ENCODE assay signal across 20 cellular contexts in the genomic region with DNA sequence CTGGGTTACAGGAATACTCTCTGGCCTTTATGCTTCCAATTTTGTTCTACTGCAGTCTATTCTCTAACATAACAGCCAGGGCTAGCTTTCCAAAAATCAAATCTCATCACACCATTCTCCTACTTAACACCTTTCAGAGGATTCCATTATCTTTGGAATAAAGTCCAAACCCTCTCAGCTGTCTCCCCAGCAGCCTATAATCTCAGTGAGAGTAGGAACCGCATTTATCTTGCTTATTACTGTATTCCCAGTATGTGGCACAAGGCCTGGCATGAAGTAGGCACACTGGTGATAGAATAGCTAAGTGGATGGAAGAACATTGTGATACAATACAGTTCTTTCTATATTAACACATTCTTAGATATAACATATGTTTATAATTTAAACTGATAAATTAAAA. TPM values are rescaled to one million over a fixed set of nuclear protein-coding genes. Genes with fewer than 3 reads are reported as not detected.
A peak's percentile ranks its signal among the peaks of the same experiment; 100 is the strongest.
DNase-seq lines count a peak whose midpoint lies in the region; ATAC-seq and TF ChIP-seq lines count a peak whose summit lies in the region.
"Had no signal": no experiment of that assay in that cellular context is flagged by ENCODE, and none has a peak within 500 bp of the region (broad histone marks: within the 10 kb centered on the region; RNA-seq: fewer than 3 reads in every experiment).

No MANE protein-coding gene starts in this region.

- H3K4me1 Mint-ChIP-seq in activated T-helper 17 cell treated with anti-CD3 and anti-CD28 coated beads, Interleukin-2, amount 50 U/mL, for 72 hours, result no peaks in the 10 kb centered on the region
- no peaks in the 10 kb centered on the region for H3K4me1 Mint-ChIP-seq in stimulated activated memory B cell treated with anti-CD40 and anti-IgM and Interleukin-4, amounts not matched to agents 10 μg/mL and 1 μg/mL and 100 μg/mL, for 72 hours
- H3K4me1 Mint-ChIP-seq in CD8-positive, alpha-beta T cell (ENCODE audit: low read depth), result no peaks in the 10 kb centered on the region
- H3K4me1 Mint-ChIP-seq: IgD-negative memory B cell had no signal

- peaks cover 13% of the 10 kb centered on the region for H3K36me3 ChIP-seq in right atrium auricular region
- H3K36me3 ChIP-seq in CD8-positive, alpha-beta T cell (ENCODE audit: insufficient read depth, low read length), result peaks cover 19% of the 10 kb centered on the region
- H3K36me3 ChIP-seq in effector memory CD4-positive, alpha-beta T cell (ENCODE audit: control insufficient read depth, insufficient read depth, low read length), result peaks cover 10% of the 10 kb centered on the region
- H3K36me3 ChIP-seq: SJCRH30 had no signal

- intact Hi-C loops in dorsolateral prefrontal cortex (cut with DNase I), result no loop called here
- intact Hi-C loops in CD8-positive, alpha-beta T cell (cut with DNase I, micrococcal nuclease), result no loop called here

- H3K9me3 ChIP-seq in right atrium auricular region, result no peaks in the 10 kb centered on the region
- no peaks in the 10 kb centered on the region for H3K9me3 ChIP-seq in CD8-positive, alpha-beta T cell (ENCODE audit: low read length)
- no peaks in the 10 kb centered on the region for H3K9me3 ChIP-seq in effector memory CD4-positive, alpha-beta T cell (ENCODE audit: control insufficient read depth, low read length)
- H3K9me3 ChIP-seq: BLaER1, SJCRH30 had no signal

- H3K4me3 ChIP-seq in dorsolateral prefrontal cortex (no peak overlapping the region), right atrium auricular region (no peak overlapping the region)
- H3K4me3 ChIP-seq in CD8-positive, alpha-beta T cell (ENCODE audit: low read depth, low read length), result no peak overlapping the region
- H3K4me3 ChIP-seq in effector memory CD4-positive, alpha-beta T cell (ENCODE audit: insufficient read depth, low read depth, low read length, poor library complexity, severe bottlenecking), result no peak overlapping the region
- H3K4me3 ChIP-seq: BLaER1, SJCRH30 had no signal

- peak in 1 of 10 donors; percentile 26 for DNase-seq in dorsolateral prefrontal cortex
- DNase-seq in right atrium auricular region (ENCODE audit: low spot score), result no peak
- DNase-seq in CD8-positive, alpha-beta T cell, result no peak
- DNase-seq in effector memory CD4-positive, alpha-beta T cell, result no peak
- DNase-seq in stimulated activated CD4-positive, alpha-beta T cell treated with anti-CD3 and anti-CD28 coated beads, Interleukin-2, amount 100 ng/mL, for 24 hours, result no peak
- DNase-seq: ACHN; Calu3; CD4-positive, alpha-beta memory T cell; DMS153; NCI-H1105; NCI-H2029 treated with DMSO at 0.1 percent for 48 hours; NCI-H345; NCI-H524; NCI-H774; NK-92 treated with Interleukin-12 subunit alpha and Interleukin-12 subunit beta, amount 100 ng/mL, for 24 hours; SJCRH30 had no signal

- ATAC-seq in activated T-helper 17 cell treated with anti-CD3 and anti-CD28 coated beads, Interleukin-2, amount 50 U/mL, for 72 hours (replicated peaks), result no peak
- ATAC-seq in stimulated activated memory B cell treated with anti-CD40 and anti-IgM and Interleukin-4, amounts not matched to agents 10 μg/mL and 1 μg/mL and 100 μg/mL, for 72 hours, result no peak
- no peak for ATAC-seq in CD8-positive, alpha-beta T cell

- H3K27ac ChIP-seq in dorsolateral prefrontal cortex (peak overlapping the region in 43 of 59 donors; percentile 4 to 74 (median 51)), right atrium auricular region (peak overlapping the region; percentile 26 to 76)
- no peak overlapping the region for H3K27ac ChIP-seq in CD8-positive, alpha-beta T cell (ENCODE audit: low read depth, low read length)
- no peak overlapping the region for H3K27ac ChIP-seq in effector memory CD4-positive, alpha-beta T cell (ENCODE audit: insufficient read depth, low read length, poor library complexity, severe bottlenecking)
- H3K27ac ChIP-seq: BLaER1, SJCRH30 had no signal

- TF ChIP-seq CTCF in dorsolateral prefrontal cortex (IDR thresholded peaks at IDR 0.05 in 54 of 56, conservative IDR thresholded peaks at IDR 0.05 in 2 of 56; ENCODE audit: low read depth in 1 of 56, partially characterized antibody in 56 of 56), result no peak
- TF ChIP-seq CTCF in right atrium auricular region (IDR thresholded peaks at IDR 0.05), result no peak
- TF ChIP-seq CTCF in CD8-positive, alpha-beta T cell (IDR thresholded peaks at IDR 0.05), result no peak

- peaks cover 0 to 12% of the 10 kb centered on the region in 2 donors for H3K4me1 ChIP-seq in right atrium auricular region
- H3K4me1 ChIP-seq in CD8-positive, alpha-beta T cell (ENCODE audit: insufficient read depth, low read length), result no peaks in the 10 kb centered on the region
- H3K4me1 ChIP-seq in effector memory CD4-positive, alpha-beta T cell (ENCODE audit: control insufficient read depth, insufficient read depth, low read length, poor library complexity, severe bottlenecking), result no peaks in the 10 kb centered on the region
- H3K4me1 ChIP-seq: BLaER1 had no signal

- H3K27me3 ChIP-seq in dorsolateral prefrontal cortex (no peaks in the 10 kb centered on the region), right atrium auricular region (no peaks in the 10 kb centered on the region)
- H3K27me3 ChIP-seq in CD8-positive, alpha-beta T cell (ENCODE audit: insufficient read depth, low read length), result no peaks in the 10 kb centered on the region
- H3K27me3 ChIP-seq in effector memory CD4-positive, alpha-beta T cell (replicated peaks; ENCODE audit: control insufficient read depth, insufficient read depth, low read length, poor library complexity, severe bottlenecking), result no peaks in the 10 kb centered on the region
- H3K27me3 ChIP-seq: BLaER1, SJCRH30 had no signal

- POLR2A ChIA-PET in CD8-positive, alpha-beta T cell (lab: Charles Lee), result no interaction called here

- no peak overlapping the region for H3K4me3 Mint-ChIP-seq in activated T-helper 17 cell treated with anti-CD3 and anti-CD28 coated beads, Interleukin-2, amount 50 U/mL, for 72 hours
- H3K4me3 Mint-ChIP-seq in stimulated activated memory B cell treated with anti-CD40 and anti-IgM and Interleukin-4, amounts not matched to agents 10 μg/mL and 1 μg/mL and 100 μg/mL, for 72 hours, result no peak overlapping the region
- no peak overlapping the region for H3K4me3 Mint-ChIP-seq in CD8-positive, alpha-beta T cell
- H3K4me3 Mint-ChIP-seq: CD4-positive, alpha-beta memory T cell; IgD-negative memory B cell had no signal

- no peaks in the 10 kb centered on the region for H3K27me3 Mint-ChIP-seq in activated T-helper 17 cell treated with anti-CD3 and anti-CD28 coated beads, Interleukin-2, amount 50 U/mL, for 72 hours
- H3K27me3 Mint-ChIP-seq in stimulated activated memory B cell treated with anti-CD40 and anti-IgM and Interleukin-4, amounts not matched to agents 10 μg/mL and 1 μg/mL and 100 μg/mL, for 72 hours, result no peaks in the 10 kb centered on the region
- H3K27me3 Mint-ChIP-seq in CD8-positive, alpha-beta T cell (ENCODE audit: low read depth), result no peaks in the 10 kb centered on the region
- H3K27me3 Mint-ChIP-seq: CD4-positive, alpha-beta memory T cell; IgD-negative memory B cell had no signal

- H3K27ac Mint-ChIP-seq in activated T-helper 17 cell treated with anti-CD3 and anti-CD28 coated beads, Interleukin-2, amount 50 U/mL, for 72 hours, result peak overlapping the region; percentile 18
- H3K27ac Mint-ChIP-seq in stimulated activated memory B cell treated with anti-CD40 and anti-IgM and Interleukin-4, amounts not matched to agents 10 μg/mL and 1 μg/mL and 100 μg/mL, for 72 hours, result peak overlapping the region; percentile 3
- H3K27ac Mint-ChIP-seq in CD8-positive, alpha-beta T cell, result no peak overlapping the region

- CTCF ChIA-PET in CD8-positive, alpha-beta T cell (lab: Charles Lee), result interaction anchor here (1.0 to 2.0 kb wide), 2 partner anchors 12 to 189 kb away, joined by 3 to 4 read pairs; no protein-coding TSS in a partner anchor

- H3K36me3 Mint-ChIP-seq in activated T-helper 17 cell treated with anti-CD3 and anti-CD28 coated beads, Interleukin-2, amount 50 U/mL, for 72 hours (ENCODE audit: low read depth), result peaks cover 70% of the 10 kb centered on the region
- H3K36me3 Mint-ChIP-seq in stimulated activated memory B cell treated with anti-CD40 and anti-IgM and Interleukin-4, amounts not matched to agents 10 μg/mL and 1 μg/mL and 100 μg/mL, for 72 hours, result peaks cover 39% of the 10 kb centered on the region
- H3K36me3 Mint-ChIP-seq in CD8-positive, alpha-beta T cell, result peaks cover 44% of the 10 kb centered on the region

- no peaks in the 10 kb centered on the region for H3K9me3 Mint-ChIP-seq in activated T-helper 17 cell treated with anti-CD3 and anti-CD28 coated beads, Interleukin-2, amount 50 U/mL, for 72 hours
- no peaks in the 10 kb centered on the region for H3K9me3 Mint-ChIP-seq in stimulated activated memory B cell treated with anti-CD40 and anti-IgM and Interleukin-4, amounts not matched to agents 10 μg/mL and 1 μg/mL and 100 μg/mL, for 72 hours
- no peaks in the 10 kb centered on the region for H3K9me3 Mint-ChIP-seq in CD8-positive, alpha-beta T cell
- H3K9me3 Mint-ChIP-seq: IgD-negative memory B cell had no signal

RNA-seq across cellular contexts. Expression of gene MYO5C, which starts 49.0 kb away (rescaled TPM):
- total RNA-seq in activated T-helper 17 cell treated with anti-CD3 and anti-CD28 coated beads, Interleukin-2, amount 50 U/mL, for 72 hours, result 1 to 10 TPM; 2.3 to 3.0 TPM
- total RNA-seq in dorsolateral prefrontal cortex (10 to 100 TPM in 100 of 120 experiments, 1 to 10 TPM in 20; 5.9 to 29.2 (median 12.9) TPM), right atrium auricular region (1 to 10 TPM; 2.0 to 5.3 TPM)
- under 1 TPM; 0.24 to 0.31 TPM for total RNA-seq in CD8-positive, alpha-beta T cell

Comparison
In these comparisons a context has a peak if more than half of its experiments do, and no peak if none do; other contexts are left out.
1. H3K27ac ChIP-seq: peak in dorsolateral prefrontal cortex (43 of 59) and right atrium auricular region (2 of 2); none in CD8-positive, alpha-beta T cell (single experiment) and effector memory CD4-positive, alpha-beta T cell (single experiment).